ENCODE assay signal across 1 cellular context in genomic region chr15:55279100-55279745, GRCh38.
TF ChIP-seq lines count a peak whose summit lies in the region.

No MANE protein-coding gene starts in this region.

TF ChIP-seq in endothelial cell of umbilical vein, 7 proteins besides CTCF, POLR2A, EP300 and RAD21:
- TF ChIP-seq MYC (IDR thresholded peaks at IDR 0.05; ENCODE audit: low read depth, low read length) (no peak), MAX (IDR thresholded peaks at IDR 0.05; ENCODE audit: insufficient read depth, insufficient read length) (no peak), GATA2 (IDR thresholded peaks at IDR 0.05; ENCODE audit: insufficient read depth, insufficient read length, low read depth, low read length) (no peak), EZH2 (IDR thresholded peaks at IDR 0.05; ENCODE audit: borderline replicate concordance, low read depth, low read length, severe bottlenecking) (no peak), POLR2AphosphoS5 (IDR thresholded peaks at IDR 0.05; ENCODE audit: insufficient read depth, low read depth, low read length) (no peak), FOS (IDR thresholded peaks at IDR 0.05; ENCODE audit: borderline replicate concordance, insufficient read depth, low read length) (no peak), JUN (IDR thresholded peaks at IDR 0.05; ENCODE audit: borderline replicate concordance, insufficient read depth, insufficient read length, low read depth) (no peak)
